Comparison of ENCODE assay signal across 8 cellular contexts in genomic region chr3:141441381-141442365, GRCh38. TPM values are rescaled to one million over a fixed set of nuclear protein-coding genes. Genes with fewer than 3 reads are reported as not detected.
A peak's percentile ranks its signal among the peaks of the same experiment; 100 is the strongest.
DNase-seq lines count a peak whose midpoint lies in the region; ATAC-seq, FAIRE-seq and TF ChIP-seq lines count a peak whose summit lies in the region.

No MANE protein-coding gene starts in this region.

- peak overlapping the region; percentile 4 for H3K4me3 Mint-ChIP-seq in CD4-positive, alpha-beta T cell
- H3K4me3 Mint-ChIP-seq in activated T-cell treated with anti-CD3 and anti-CD28 coated beads, Interleukin-2, amount 50 U/mL, for 4 hours: peak overlapping the region; percentile 1

- 78 to 79% methylated on average over 10 of the region's 10 CpGs for WGBS in testis, 2 donors

- no peaks in the 10 kb centered on the region for H4K20me1 ChIP-seq in osteoblast (ENCODE audit: insufficient read depth, low read length)

- peak overlapping the region; percentile 68 for H3K27ac Mint-ChIP-seq in CD4-positive, alpha-beta T cell

- H3K9me3 ChIP-seq in CD4-positive, alpha-beta T cell (ENCODE audit: control insufficient read depth, low read length): no peaks in the 10 kb centered on the region
- H3K9me3 ChIP-seq in Peyer's patch (no peaks in the 10 kb centered on the region), osteoblast (ENCODE audit: low read depth, low read length) (no peaks in the 10 kb centered on the region), testis (no peaks in the 10 kb centered on the region)

- H2AFZ ChIP-seq in osteoblast (ENCODE audit: low read length): no peak overlapping the region

- peaks cover 63% of the 10 kb centered on the region for H3K79me2 ChIP-seq in osteoblast (ENCODE audit: insufficient read depth, low read length)

- H3K4me2 ChIP-seq in osteoblast (ENCODE audit: insufficient read depth, low read length): peak overlapping the region; percentile 66

- H3K27ac ChIP-seq in CD4-positive, alpha-beta T cell (ENCODE audit: low read depth, low read length): no peak overlapping the region
- H3K27ac ChIP-seq in Peyer's patch: peak overlapping the region; percentile 0 to 72 (median 26)
- peak overlapping the region; percentile 84 for H3K27ac ChIP-seq in osteoblast (ENCODE audit: low read depth, low read length)
- H3K27ac ChIP-seq in testis: peak overlapping the region; percentile 56 to 90

- TF ChIP-seq POLR2A in Peyer's patch (IDR thresholded peaks at IDR 0.05) (no peak), testis (IDR thresholded peaks at IDR 0.05) (no peak)

- peak; percentile 42 to 82 (median 67) for DNase-seq in CD4-positive, alpha-beta T cell
- DNase-seq in GM19239 (ENCODE audit: insufficient read length, low spot score): peak; percentile 60
- peak; percentile 69 to 86 (median 76) for DNase-seq in Peyer's patch
- DNase-seq in activated T-cell treated with anti-CD3 and anti-CD28 coated beads, Interleukin-2, amount 50 U/mL, for 4 hours: peak; percentile 76
- peak; percentile 75 for DNase-seq in fibroblast of mammary gland (ENCODE audit: low read depth)
- peak; percentile 73 for DNase-seq in osteoblast (ENCODE audit: insufficient read length, low spot score, missing footprints)
- peak; percentile 58 for DNase-seq in testis

- peak; percentile 85 for FAIRE-seq in GM19239 (lab: Jason Lieb, UNC)

- peaks cover 28% of the 10 kb centered on the region for H3K4me1 Mint-ChIP-seq in CD4-positive, alpha-beta T cell (ENCODE audit: low read depth)
- H3K4me1 Mint-ChIP-seq in activated T-cell treated with anti-CD3 and anti-CD28 coated beads, Interleukin-2, amount 50 U/mL, for 4 hours (ENCODE audit: low read depth): peaks cover 35% of the 10 kb centered on the region

- peak; percentile 75 for TF ChIP-seq CTCF in CD4-positive, alpha-beta T cell (IDR thresholded peaks at IDR 0.05)
- peak; percentile 63 to 92 (median 82) for TF ChIP-seq CTCF in Peyer's patch (IDR thresholded peaks at IDR 0.05)
- TF ChIP-seq CTCF in fibroblast of mammary gland (conservative IDR thresholded peaks at IDR 0.05; ENCODE audit: control insufficient read depth, insufficient read depth, low read depth, low read length): peak; percentile 92
- TF ChIP-seq CTCF in osteoblast (IDR thresholded peaks at IDR 0.05; ENCODE audit: extremely low read depth, low read depth, low read length): peak; percentile 93
- peak; percentile 64 to 82 (median 81) for TF ChIP-seq CTCF in testis (IDR thresholded peaks at IDR 0.05)

- ATAC-seq in CD4-positive, alpha-beta T cell (ENCODE audit: poor library complexity): peak; percentile 97
- peak; percentile 98 for ATAC-seq in HG03196 (IDR thresholded peaks at IDR 0.05; ENCODE audit: unreplicated experiment)
- ATAC-seq in activated T-cell treated with anti-CD3 and anti-CD28 coated beads, Interleukin-2, amount 50 U/mL, for 4 hours: peak; percentile 96 to 97

- no peaks in the 10 kb centered on the region for H3K27me3 Mint-ChIP-seq in CD4-positive, alpha-beta T cell
- H3K27me3 Mint-ChIP-seq in activated T-cell treated with anti-CD3 and anti-CD28 coated beads, Interleukin-2, amount 50 U/mL, for 4 hours (ENCODE audit: low read depth): no peaks in the 10 kb centered on the region

- no peaks in the 10 kb centered on the region for H3K9me3 Mint-ChIP-seq in CD4-positive, alpha-beta T cell
- no peaks in the 10 kb centered on the region for H3K9me3 Mint-ChIP-seq in activated T-cell treated with anti-CD3 and anti-CD28 coated beads, Interleukin-2, amount 50 U/mL, for 4 hours

- H3K36me3 ChIP-seq in Peyer's patch: peaks cover 0 to 55% (median 0%) of the 10 kb centered on the region in 3 donors
- H3K36me3 ChIP-seq in osteoblast (ENCODE audit: insufficient read depth, low read length): peaks cover 64% of the 10 kb centered on the region
- H3K36me3 ChIP-seq in testis (ENCODE audit: low read depth, missing control alignments): no peaks in the 10 kb centered on the region

- POLR2A ChIA-PET in CD4-positive, alpha-beta T cell (lab: Charles Lee): interaction anchor here (0.8 to 1.1 kb wide), 3 partner anchors 11 to 170 kb away, joined by 3 to 4 read pairs (median 3); no protein-coding TSS in a partner anchor

- CTCF ChIA-PET in CD4-positive, alpha-beta T cell (lab: Charles Lee): interaction anchor here (0.6 to 3.8 kb wide), 28 partner anchors 11 to 210 kb away, joined by 3 to 27 read pairs (median 4); partner anchors contain the start of gene PXYLP1

- intact Hi-C loops in CD4-positive, alpha-beta T cell (cut with DNase I, micrococcal nuclease): loop anchor here in 1 of 2 experiments (2.0 kb wide), 1 partner anchor 71 kb away; no protein-coding TSS in a partner anchor
- intact Hi-C loops in testis (cut with DNase I; ENCODE audit: low total_unique reads): loop anchor here (5.0 kb wide), 1 partner anchor 74 kb away; the partner anchor contains the start of gene ZBTB38

- H3K36me3 Mint-ChIP-seq in CD4-positive, alpha-beta T cell (ENCODE audit: low read depth): peaks cover 85% of the 10 kb centered on the region
- H3K36me3 Mint-ChIP-seq in activated T-cell treated with anti-CD3 and anti-CD28 coated beads, Interleukin-2, amount 50 U/mL, for 4 hours (ENCODE audit: insufficient read depth): peaks cover 39% of the 10 kb centered on the region

- no peak overlapping the region for H3K4me3 ChIP-seq in Peyer's patch
- no peak overlapping the region for H3K4me3 ChIP-seq in fibroblast of mammary gland (ENCODE audit: control insufficient read depth, low read depth, low read length)
- H3K4me3 ChIP-seq in osteoblast (ENCODE audit: insufficient read depth, low read length): no peak overlapping the region
- H3K4me3 ChIP-seq in testis: no peak overlapping the region

- H3K4me1 ChIP-seq in Peyer's patch (peaks cover 0 to 3% (median 0%) of the 10 kb centered on the region in 4 donors), osteoblast (ENCODE audit: insufficient read depth, low read length) (peaks cover 65% of the 10 kb centered on the region), testis (peaks cover 26% of the 10 kb centered on the region)

- H3K27me3 ChIP-seq in CD4-positive, alpha-beta T cell (ENCODE audit: control insufficient read depth, insufficient read depth, low read length): no peaks in the 10 kb centered on the region
- H3K27me3 ChIP-seq in Peyer's patch: no peaks in the 10 kb centered on the region
- no peaks in the 10 kb centered on the region for H3K27me3 ChIP-seq in osteoblast (ENCODE audit: insufficient read depth, low read length)
- H3K27me3 ChIP-seq in testis: no peaks in the 10 kb centered on the region

RNA-seq across cellular contexts. Expression of gene RASA2, which starts 45.2 kb away (rescaled TPM):
- total RNA-seq in CD4-positive, alpha-beta T cell: 10 to 100 TPM; 96.1 to 96.4 TPM
- total RNA-seq in Peyer's patch (10 to 100 TPM; 22.3 to 43.7 (median 33.6) TPM), osteoblast (20.0 and 21.7 TPM in 2 replicates), testis (10 to 100 TPM; 16.2 to 18.3 TPM)
- total RNA-seq in activated T-cell treated with anti-CD3 and anti-CD28 coated beads, Interleukin-2, amount 50 U/mL, for 4 hours: 10 to 100 TPM; 31.0 to 37.0 (median 32.4) TPM
- 18.2 TPM for polyA plus RNA-seq in testis (ENCODE audit: insufficient read depth, low read depth, low replicate concordance)
